ENCODE assay signal across 22 cellular contexts in the genomic region with DNA sequence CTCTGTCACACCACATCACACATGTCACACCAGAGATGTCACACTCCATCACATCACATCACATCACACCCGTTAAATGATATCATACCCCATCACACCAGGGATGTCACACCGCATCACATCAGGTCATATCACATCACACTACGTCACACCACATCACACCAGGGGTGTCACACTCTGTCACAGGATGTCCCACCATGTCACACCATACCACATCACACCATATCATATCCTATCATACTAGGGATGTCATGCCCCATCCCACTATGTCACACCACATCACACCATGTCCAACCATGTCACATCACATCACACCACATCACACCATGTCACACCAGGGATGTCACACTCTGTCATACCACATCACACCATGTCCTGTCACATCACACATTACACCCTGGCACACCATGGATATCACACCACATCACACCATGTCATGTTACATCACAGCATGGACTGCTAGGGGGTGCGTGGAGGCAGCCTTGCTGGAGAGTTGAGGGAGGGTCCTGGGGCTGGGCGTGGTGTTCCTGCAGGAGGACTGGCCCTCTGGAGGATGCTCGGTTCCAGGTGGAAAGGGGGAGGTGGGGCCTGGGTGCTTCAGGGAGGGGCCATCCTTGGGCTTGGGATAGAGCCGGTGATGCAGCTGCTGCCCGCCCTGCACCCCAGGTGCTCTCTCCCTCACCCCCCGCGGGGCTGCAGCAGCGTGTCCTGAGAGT.
"Had no signal": no experiment of that assay in that cellular context is flagged by ENCODE, and none has a peak within 500 bp of the region (broad histone marks: within the 10 kb centered on the region; RNA-seq: fewer than 3 reads in every experiment).

No MANE protein-coding gene starts in this region.

- H3K36me3 Mint-ChIP-seq: activated naive CD8-positive, alpha-beta T cell treated with anti-CD3 and anti-CD28 coated beads for 36 hours; stimulated activated effector memory CD8-positive, alpha-beta T cell treated with anti-CD3 and anti-CD28 coated beads, Interleukin-12 subunit alpha, Interleukin-12 subunit beta, amount 100 ng/mL, for 72 hours had no signal

- H3K4me1 ChIP-seq: body of pancreas, foreskin keratinocyte had no signal

- DNase-seq: activated CD8-positive, alpha-beta T cell treated with anti-CD3 and anti-CD28 coated beads for 36 hours; activated gamma-delta T cell treated with Interleukin-2 at 50 U/mL for 16 hours; activated naive CD8-positive, alpha-beta T cell treated with anti-CD3 and anti-CD28 coated beads for 36 hours; activated T-cell treated with anti-CD3 and anti-CD28 coated beads, Interleukin-2, amount 50 U/mL, for 4 hours; amygdala; body of pancreas; foreskin keratinocyte; glutamatergic neuron; hypothalamus; kidney glomerular epithelial cell; left ventricle myocardium superior; ovary; sigmoid colon; stimulated activated CD4-positive, alpha-beta T cell treated with anti-CD3 and anti-CD28 coated beads, Interleukin-12 subunit alpha, Interleukin-12 subunit beta, amount 100 ng/mL, for 4 hours; stimulated activated CD4-positive, alpha-beta T cell treated with anti-CD3 and anti-CD28 coated beads, Interleukin-2, amount 100 ng/mL, for 24 hours; WERI-Rb-1 had no signal

- H3K36me3 ChIP-seq: ovary, sigmoid colon, thoracic aorta, WERI-Rb-1 had no signal

- H3K27ac Mint-ChIP-seq: activated CD8-positive, alpha-beta T cell treated with anti-CD3 and anti-CD28 coated beads for 36 hours; activated naive CD8-positive, alpha-beta T cell treated with anti-CD3 and anti-CD28 coated beads for 36 hours; mesothelial cell of epicardium; stimulated activated effector memory CD8-positive, alpha-beta T cell treated with anti-CD3 and anti-CD28 coated beads, Interleukin-12 subunit alpha, Interleukin-12 subunit beta, amount 100 ng/mL, for 72 hours had no signal

- H3K4me3 Mint-ChIP-seq: activated CD8-positive, alpha-beta T cell treated with anti-CD3 and anti-CD28 coated beads for 36 hours; activated naive CD8-positive, alpha-beta T cell treated with anti-CD3 and anti-CD28 coated beads for 36 hours; activated T-cell treated with anti-CD3 and anti-CD28 coated beads, Interleukin-2, amount 50 U/mL, for 4 hours; central memory CD8-positive, alpha-beta T cell; mesothelial cell of epicardium; neural crest cell; stimulated activated effector memory CD8-positive, alpha-beta T cell treated with anti-CD3 and anti-CD28 coated beads, Interleukin-12 subunit alpha, Interleukin-12 subunit beta, amount 100 ng/mL, for 72 hours had no signal

- H3K27me3 ChIP-seq: body of pancreas, foreskin keratinocyte, ovary, sigmoid colon had no signal

- ATAC-seq: activated CD8-positive, alpha-beta T cell treated with anti-CD3 and anti-CD28 coated beads for 36 hours; activated T-cell treated with anti-CD3 and anti-CD28 coated beads, Interleukin-2, amount 50 U/mL, for 4 hours; body of pancreas; foreskin keratinocyte; left ventricle myocardium superior; stimulated activated effector memory CD8-positive, alpha-beta T cell treated with anti-CD3 and anti-CD28 coated beads, Interleukin-12 subunit alpha, Interleukin-12 subunit beta, amount 100 ng/mL, for 72 hours had no signal

- H3K27me3 Mint-ChIP-seq: activated CD8-positive, alpha-beta T cell treated with anti-CD3 and anti-CD28 coated beads for 36 hours had no signal

- H3K27ac ChIP-seq: body of pancreas, coronary artery, foreskin keratinocyte, ovary, sigmoid colon, thoracic aorta, WERI-Rb-1 had no signal

- H3K4me1 Mint-ChIP-seq: activated naive CD8-positive, alpha-beta T cell treated with anti-CD3 and anti-CD28 coated beads for 36 hours; central memory CD8-positive, alpha-beta T cell; mesothelial cell of epicardium; neural crest cell; stimulated activated effector memory CD8-positive, alpha-beta T cell treated with anti-CD3 and anti-CD28 coated beads, Interleukin-12 subunit alpha, Interleukin-12 subunit beta, amount 100 ng/mL, for 72 hours had no signal

- H3K4me3 ChIP-seq: body of pancreas, coronary artery, ovary, sigmoid colon, thoracic aorta had no signal

- H3K9me3 ChIP-seq: ovary, thoracic aorta had no signal
